8 cellular contexts compared by ENCODE assay signal in genomic region chr4:80197601-80198444, GRCh38. TPM values are rescaled to one million over a fixed set of nuclear protein-coding genes. Genes with fewer than 3 reads are reported as not detected.
A peak's percentile ranks its signal among the peaks of the same experiment; 100 is the strongest.
DNase-seq lines count a peak whose midpoint lies in the region; ATAC-seq and TF ChIP-seq lines count a peak whose summit lies in the region.

No MANE protein-coding gene starts in this region.

- no peak overlapping the region for H3K4me3 ChIP-seq in mesendoderm (ENCODE audit: low read length)

- no peak overlapping the region for H2BK15ac ChIP-seq in mesendoderm (replicated peaks; ENCODE audit: low read depth)

- DNase-seq in Ammon's horn (ENCODE audit: low spot score) (peak; percentile 53), HFFc6 (no peak), mesendoderm (peak; percentile 56), dedifferentiated amniotic fluid mesenchymal stem cell (ENCODE audit: extremely low spot score) (no peak), DMS 273 (lab: John Stamatoyannopoulos, UW; ENCODE audit: unreplicated experiment) (no peak), GM19238 (ENCODE audit: insufficient read length, low spot score) (no peak)

- no peak overlapping the region for H3K9ac ChIP-seq in mesendoderm (ENCODE audit: low read length)

- no peak overlapping the region for H2BK120ac ChIP-seq in mesendoderm (ENCODE audit: low read depth, low read length)

- no peak for ATAC-seq in HG03342 (IDR thresholded peaks at IDR 0.05; ENCODE audit: unreplicated experiment)

- H3K27ac Mint-ChIP-seq in HFFc6 = peak overlapping the region; percentile 78
- H3K27ac Mint-ChIP-seq in brain = peak overlapping the region; percentile 34 to 94 (median 86)

- H4K5ac ChIP-seq in mesendoderm (ENCODE audit: low read length) = no peak overlapping the region

- H3K4me1 ChIP-seq in mesendoderm (ENCODE audit: control insufficient read depth, low read depth, low read length) = peaks cover 9% of the 10 kb centered on the region

- H3K36me3 ChIP-seq in mesendoderm (ENCODE audit: control insufficient read depth, insufficient read depth, low read length) = no peaks in the 10 kb centered on the region

- H3K9me3 Mint-ChIP-seq in HFFc6 = no peaks in the 10 kb centered on the region
- H3K9me3 Mint-ChIP-seq in brain = peaks cover 0 to 14% (median 8%) of the 10 kb centered on the region in 5 experiments

- H3K23ac ChIP-seq in mesendoderm (ENCODE audit: low read length) = no peak overlapping the region

- TF ChIP-seq CTCF in HFFc6 (IDR thresholded peaks at IDR 0.05) (no peak), brain (conservative IDR thresholded peaks at IDR 0.05) (no peak)

- peak overlapping the region; percentile 2 for H3K56ac ChIP-seq in mesendoderm (ENCODE audit: low read length)

- no peak overlapping the region for H2BK5ac ChIP-seq in mesendoderm (ENCODE audit: low read length)

- peak overlapping the region; percentile 59 for H3K4me2 ChIP-seq in mesendoderm (ENCODE audit: low read length)

- no peak overlapping the region for H3K18ac ChIP-seq in mesendoderm (ENCODE audit: low read length)

- peaks cover 60% of the 10 kb centered on the region for H3K27me3 ChIP-seq in mesendoderm (ENCODE audit: insufficient read depth, low read length, poor library complexity)

- H3K79me1 ChIP-seq in mesendoderm (ENCODE audit: low read length) = no peaks in the 10 kb centered on the region

- peaks cover 1% of the 10 kb centered on the region for H3K27me3 Mint-ChIP-seq in HFFc6 (ENCODE audit: insufficient read depth)
- H3K27me3 Mint-ChIP-seq in brain = peaks cover 98% of the 10 kb centered on the region

- H3K4me1 Mint-ChIP-seq in HFFc6 (ENCODE audit: low read depth) = peaks cover 82% of the 10 kb centered on the region
- peaks cover 41% of the 10 kb centered on the region for H3K4me1 Mint-ChIP-seq in brain

- no peak overlapping the region for H2AK5ac ChIP-seq in mesendoderm (ENCODE audit: low read length)

- WGBS in mesendoderm (ENCODE audit: extremely low coverage, insufficient coverage, low lambda C conversion rate) = 100% methylated on average over 2 of the region's 45 CpGs

- no peak overlapping the region for H4K8ac ChIP-seq in mesendoderm (ENCODE audit: low read depth, low read length)

- H3K36me3 Mint-ChIP-seq in HFFc6 (ENCODE audit: low read depth) (peaks cover 20% of the 10 kb centered on the region), brain (peaks cover 6% of the 10 kb centered on the region)

- H3K4ac ChIP-seq in mesendoderm (ENCODE audit: low read depth, low read length) = no peak overlapping the region

- H3K4me3 Mint-ChIP-seq in HFFc6 (peak overlapping the region; percentile 95), brain (peak overlapping the region; percentile 85 to 97 (median 96))

- no peak overlapping the region for H3K27ac ChIP-seq in mesendoderm (ENCODE audit: low read depth, low read length)

- H3K79me2 ChIP-seq in mesendoderm (ENCODE audit: control insufficient read depth, insufficient read depth, low read length) = no peaks in the 10 kb centered on the region

RNA-seq across cellular contexts. Expression of gene PRDM8, which starts 0.5 kb away (rescaled TPM):
- total RNA-seq in HFFc6 (2021; fragmentation: NEBNext Ultra II Directional; extraction: Animal tissue kit (Norgen Biotek cat#: 25700)) = 10 to 100 TPM; 20.4 to 25.4 (median 23.9) TPM
- 6.4 TPM for polyA plus RNA-seq in brain (ENCODE audit: insufficient read depth, low read depth, low replicate concordance)
- 0.08 TPM for polyA plus RNA-seq in mesendoderm (2013, experiment 1 of 2)
- polyA plus RNA-seq in mesendoderm (2013, experiment 2 of 2) = 0.01 TPM

Comparison
In these comparisons a context has a peak if more than half of its experiments do, and no peak if none do; other contexts are left out.
1. DNase-seq: peak in Ammon's horn (single experiment) and mesendoderm (single experiment); none in HFFc6 (single experiment), dedifferentiated amniotic fluid mesenchymal stem cell (single experiment), DMS 273 (single experiment) and GM19238 (single experiment).